8 cellular contexts compared by ENCODE assay signal in genomic region chr10:110865184-110865803, GRCh38. TPM values are rescaled to one million over a fixed set of nuclear protein-coding genes. Genes with fewer than 3 reads are reported as not detected.
A peak's percentile ranks its signal among the peaks of the same experiment; 100 is the strongest.
DNase-seq lines count a peak whose midpoint lies in the region; ATAC-seq and TF ChIP-seq lines count a peak whose summit lies in the region.

No MANE protein-coding gene starts in this region.

- no TSS peak for BruUV-seq in mammary epithelial cell (replicated peaks; lab: Mats Ljungman, UMichigan)

- H2BK5ac ChIP-seq in mesendoderm (ENCODE audit: low read length): no peak overlapping the region

- in situ Hi-C loops in mammary epithelial cell (cut with MboI; ENCODE audit: low sequenced_read_pairs in 2 of 2): loop anchor here in 1 of 2 donors (25.0 kb wide), 1 partner anchor 553 kb away; the partner anchor contains the start of gene SMNDC1

- H3K4me2 ChIP-seq in mammary epithelial cell (ENCODE audit: insufficient read depth, low read depth, low read length) (peak overlapping the region; percentile 63), mesendoderm (ENCODE audit: low read length) (no peak overlapping the region)

- no peak overlapping the region for H4K5ac ChIP-seq in mesendoderm (ENCODE audit: low read length)

- no peaks in the 10 kb centered on the region for H3K79me1 ChIP-seq in mesendoderm (ENCODE audit: low read length)

- H3K4me3 ChIP-seq in mammary epithelial cell (replicated peaks in 1 of 3; ENCODE audit: insufficient read depth in 1 of 3, low read depth in 2 of 3, low read length in 3 of 3): no peak overlapping the region
- no peak overlapping the region for H3K4me3 ChIP-seq in mucosa of descending colon
- no peak overlapping the region for H3K4me3 ChIP-seq in mesendoderm (ENCODE audit: low read length)

- H4K20me1 ChIP-seq in mammary epithelial cell (ENCODE audit: insufficient read depth, low read length): no peaks in the 10 kb centered on the region

- TF ChIP-seq CTCF in mammary epithelial cell (conservative IDR thresholded peaks at IDR 0.05 in 1 of 2, IDR thresholded peaks at IDR 0.05 in 1 of 2; ENCODE audit: extremely low read depth in 1 of 2, insufficient read depth in 1 of 2, low read depth in 1 of 2, low read length in 2 of 2) (no peak), mucosa of descending colon (IDR thresholded peaks at IDR 0.05) (no peak)

- no peaks in the 10 kb centered on the region for H3K9me3 ChIP-seq in mammary epithelial cell (replicated peaks; ENCODE audit: insufficient read depth, low read length)
- H3K9me3 ChIP-seq in mucosa of descending colon: no peaks in the 10 kb centered on the region

- intact Hi-C loops in mammary epithelial cell (cut with micrococcal nuclease) (no loop called here), mucosa of descending colon (cut with DNase I, micrococcal nuclease) (no loop called here)

- H3K56ac ChIP-seq in mesendoderm (ENCODE audit: low read length): no peak overlapping the region

- dilution Hi-C loops in mammary epithelial cell (cut with HindIII; ENCODE audit: low sequenced_read_pairs): loop anchor here (25.0 kb wide), 1 partner anchor 528 kb away; no protein-coding TSS in a partner anchor

- H4K8ac ChIP-seq in mesendoderm (ENCODE audit: low read depth, low read length): no peak overlapping the region

- H3K18ac ChIP-seq in mesendoderm (ENCODE audit: low read length): no peak overlapping the region

- no peak overlapping the region for H2BK15ac ChIP-seq in mesendoderm (replicated peaks; ENCODE audit: low read depth)

- 23% methylated on average over 6 of the region's 6 CpGs for WGBS in mammary epithelial cell (ENCODE audit: low coverage, missing lambda C conversion rate)
- no CpG with 5 or more reads among the region's 6 CpGs for WGBS in mesendoderm (ENCODE audit: extremely low coverage, insufficient coverage, low lambda C conversion rate)

- DNase-seq in AG20443 (ENCODE audit: low spot score): peak; percentile 66
- peak; percentile 84 for DNase-seq in LoVo (ENCODE audit: low spot score)
- peak; percentile 70 for DNase-seq in mammary epithelial cell
- DNase-seq in mucosa of descending colon: peak in 1 of 3 donors; percentile 63
- no peak for DNase-seq in central memory CD4-positive, alpha-beta T cell
- no peak for DNase-seq in mesendoderm

- ATAC-seq in mucosa of descending colon: peak; percentile 57
- no peak for ATAC-seq in GM18858 (IDR thresholded peaks at IDR 0.05; ENCODE audit: unreplicated experiment)
- ATAC-seq in HG03159 (IDR thresholded peaks at IDR 0.05; ENCODE audit: unreplicated experiment): no peak

- H2AK5ac ChIP-seq in mesendoderm (ENCODE audit: low read length): no peak overlapping the region

- H3K27me3 ChIP-seq in mammary epithelial cell (ENCODE audit: insufficient read depth, low read length): no peaks in the 10 kb centered on the region
- H3K27me3 ChIP-seq in mesendoderm (ENCODE audit: insufficient read depth, low read length, poor library complexity): no peaks in the 10 kb centered on the region

- no peak overlapping the region for H3K4ac ChIP-seq in mesendoderm (ENCODE audit: low read depth, low read length)

- H3K27ac ChIP-seq in mammary epithelial cell (ENCODE audit: insufficient read depth, low read depth, low read length) (peak overlapping the region; percentile 85), mesendoderm (ENCODE audit: low read depth, low read length) (no peak overlapping the region)

- no peak overlapping the region for H2BK120ac ChIP-seq in mesendoderm (ENCODE audit: low read depth, low read length)

- H3K4me1 ChIP-seq in mammary epithelial cell (ENCODE audit: insufficient read depth, low read length) (peaks cover 46% of the 10 kb centered on the region), mucosa of descending colon (ENCODE audit: low read depth) (peaks cover 65% of the 10 kb centered on the region), mesendoderm (ENCODE audit: control insufficient read depth, low read depth, low read length) (no peaks in the 10 kb centered on the region)

- peak overlapping the region; percentile 77 for H2AFZ ChIP-seq in mammary epithelial cell (ENCODE audit: low read depth, low read length)

- H3K79me2 ChIP-seq in mammary epithelial cell (ENCODE audit: insufficient read depth, low read length): no peaks in the 10 kb centered on the region
- no peaks in the 10 kb centered on the region for H3K79me2 ChIP-seq in mesendoderm (ENCODE audit: control insufficient read depth, insufficient read depth, low read length)

- CTCF ChIA-PET in mammary epithelial cell (lab: Charles Lee; ENCODE audit: low non-redundant PET): no interaction called here

- H3K36me3 ChIP-seq in mammary epithelial cell (ENCODE audit: insufficient read depth, low read length) (no peaks in the 10 kb centered on the region), mucosa of descending colon (ENCODE audit: low read depth) (no peaks in the 10 kb centered on the region), mesendoderm (ENCODE audit: control insufficient read depth, insufficient read depth, low read length) (no peaks in the 10 kb centered on the region)

- peak overlapping the region; percentile 27 for H3K9ac ChIP-seq in mammary epithelial cell (ENCODE audit: insufficient read depth, low read length)
- no peak overlapping the region for H3K9ac ChIP-seq in mesendoderm (ENCODE audit: low read length)

- no peak overlapping the region for H3K23ac ChIP-seq in mesendoderm (ENCODE audit: low read length)

RNA-seq across cellular contexts. Expression of gene PDCD4, which starts 6.4 kb away (rescaled TPM):
- 100 to 1,000 TPM; 123 to 133 TPM for total RNA-seq in mammary epithelial cell
- polyA plus RNA-seq in mammary epithelial cell: 47.0 TPM
- 80.5 TPM for polyA minus RNA-seq in mammary epithelial cell
- total RNA-seq in mucosa of descending colon: 100 to 1,000 TPM; 290 to 605 (median 528) TPM
- polyA plus RNA-seq in mesendoderm (2013, experiment 1 of 2): 9.4 TPM
- 9.1 TPM for polyA plus RNA-seq in mesendoderm (2013, experiment 2 of 2)

RNA-seq across cellular contexts. Expression of gene BBIP1, which starts 53.7 kb away (rescaled TPM):
- total RNA-seq in mammary epithelial cell (10 to 100 TPM in 1 of 2 donors, 1 to 10 TPM in 1; 9.3 to 25.0 TPM), mucosa of descending colon (10 to 100 TPM; 10.6 to 23.4 (median 17.6) TPM)
- 10.1 TPM for polyA plus RNA-seq in mammary epithelial cell
- polyA minus RNA-seq in mammary epithelial cell: not detected
- polyA plus RNA-seq in mesendoderm (2013, experiment 1 of 2): 22.2 TPM
- 22.0 TPM for polyA plus RNA-seq in mesendoderm (2013, experiment 2 of 2)

RNA-seq across cellular contexts. Expression of gene SHOC2, which starts 54.1 kb away (rescaled TPM):
- total RNA-seq in mammary epithelial cell: 10 to 100 TPM; 51.1 to 59.0 TPM
- 11.9 TPM for polyA plus RNA-seq in mammary epithelial cell
- 27.4 TPM for polyA minus RNA-seq in mammary epithelial cell
- 10 to 100 TPM; 68.5 to 90.7 (median 72.3) TPM for total RNA-seq in mucosa of descending colon
- polyA plus RNA-seq in mesendoderm (2013, experiment 1 of 2): 23.7 TPM
- polyA plus RNA-seq in mesendoderm (2013, experiment 2 of 2): 22.6 TPM

Comparison
In these comparisons a context has a peak if more than half of its experiments do, and no peak if none do; other contexts are left out.
1. DNase-seq: peak in AG20443 (single experiment), LoVo (single experiment) and mammary epithelial cell (single experiment); none in central memory CD4-positive, alpha-beta T cell (single experiment) and mesendoderm (single experiment).